1 cellular context compared by ENCODE assay signal in the genomic region with DNA sequence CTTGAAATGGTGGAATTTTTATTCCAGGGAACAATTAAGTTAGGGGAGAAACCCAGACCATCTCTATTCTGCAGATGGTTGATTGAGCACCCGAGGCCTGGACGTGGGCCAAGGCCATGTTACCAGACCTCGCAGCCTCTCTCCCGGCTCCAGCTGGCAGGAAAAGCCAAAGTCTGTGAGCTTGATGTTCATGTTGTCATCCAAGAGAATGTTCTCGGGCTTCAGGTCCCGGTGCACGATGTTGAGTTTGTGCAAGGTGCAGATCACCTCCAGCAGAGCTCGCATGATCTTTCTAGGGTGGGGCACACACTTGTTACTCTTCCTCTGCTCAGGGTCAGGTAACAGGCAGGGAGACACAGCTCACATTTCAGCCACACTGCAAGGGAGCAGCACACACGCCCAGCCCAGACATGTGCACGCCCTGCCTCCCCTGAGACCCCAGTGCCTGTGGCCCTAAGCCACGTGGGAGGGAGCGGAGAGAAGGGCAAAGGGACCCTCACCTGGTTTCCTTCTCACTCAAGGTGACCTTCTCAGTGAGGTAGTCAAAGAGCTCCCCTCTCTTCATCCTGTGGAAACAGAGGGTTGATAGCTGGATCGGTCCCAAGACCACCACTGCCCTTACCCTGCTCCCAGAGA.
TF ChIP-seq lines count a peak whose summit lies in the region.

No MANE protein-coding gene starts in this region.

TF ChIP-seq in endothelial cell of umbilical vein, 7 proteins besides CTCF, POLR2A, EP300 and RAD21 (continued from another document):
- TF ChIP-seq, protein P1, sequence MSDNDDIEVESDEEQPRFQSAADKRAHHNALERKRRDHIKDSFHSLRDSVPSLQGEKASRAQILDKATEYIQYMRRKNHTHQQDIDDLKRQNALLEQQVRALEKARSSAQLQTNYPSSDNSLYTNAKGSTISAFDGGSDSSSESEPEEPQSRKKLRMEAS (IDR thresholded peaks at IDR 0.05; ENCODE audit: insufficient read depth, insufficient read length): no peak
- TF ChIP-seq FOS (IDR thresholded peaks at IDR 0.05; ENCODE audit: borderline replicate concordance, insufficient read depth, low read length): no peak
